In genomic region chr16:46883690-46884512, GRCh38 we compare ENCODE assay signal across 8 cellular contexts. TPM values are rescaled to one million over a fixed set of nuclear protein-coding genes. Genes with fewer than 3 reads are reported as not detected.
DNase-seq lines count a peak whose midpoint lies in the region; ATAC-seq and TF ChIP-seq lines count a peak whose summit lies in the region.

A gene with protein sequence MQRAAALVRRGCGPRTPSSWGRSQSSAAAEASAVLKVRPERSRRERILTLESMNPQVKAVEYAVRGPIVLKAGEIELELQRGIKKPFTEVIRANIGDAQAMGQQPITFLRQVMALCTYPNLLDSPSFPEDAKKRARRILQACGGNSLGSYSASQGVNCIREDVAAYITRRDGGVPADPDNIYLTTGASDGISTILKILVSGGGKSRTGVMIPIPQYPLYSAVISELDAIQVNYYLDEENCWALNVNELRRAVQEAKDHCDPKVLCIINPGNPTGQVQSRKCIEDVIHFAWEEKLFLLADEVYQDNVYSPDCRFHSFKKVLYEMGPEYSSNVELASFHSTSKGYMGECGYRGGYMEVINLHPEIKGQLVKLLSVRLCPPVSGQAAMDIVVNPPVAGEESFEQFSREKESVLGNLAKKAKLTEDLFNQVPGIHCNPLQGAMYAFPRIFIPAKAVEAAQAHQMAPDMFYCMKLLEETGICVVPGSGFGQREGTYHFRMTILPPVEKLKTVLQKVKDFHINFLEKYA (plus strand): TSS chr16:46884362. CDS start chr16:46884716, 354 bp downstream.

- H3K9me3 ChIP-seq in CD4-positive, CD25-positive, alpha-beta regulatory T cell (ENCODE audit: control insufficient read depth in 2 of 2, low read length in 2 of 2): no peaks in the 10 kb centered on the region
- no peaks in the 10 kb centered on the region for H3K9me3 ChIP-seq in right lobe of liver

- no peaks in the 10 kb centered on the region for H3K36me3 ChIP-seq in CD4-positive, CD25-positive, alpha-beta regulatory T cell (ENCODE audit: control insufficient read depth, insufficient read depth, low read length)
- no peaks in the 10 kb centered on the region for H3K36me3 ChIP-seq in right lobe of liver

- H3K4me1 Mint-ChIP-seq in CD4-positive, CD25-positive, alpha-beta regulatory T cell: peaks cover 5 to 20% (median 6%) of the 10 kb centered on the region in 4 donors
- H3K4me1 Mint-ChIP-seq in activated CD4-positive, alpha-beta memory T cell treated with anti-CD3 and anti-CD28 coated beads for 36 hours (ENCODE audit: low read depth): peaks cover 18% of the 10 kb centered on the region

- WGBS in right lobe of liver (ENCODE audit: insufficient coverage, low coverage, low lambda C conversion rate, missing lambda C conversion rate): 0% methylated on average over 10 of the region's 75 CpGs

- TF ChIP-seq CTCF in dorsolateral prefrontal cortex (IDR thresholded peaks at IDR 0.05 in 54 of 56, conservative IDR thresholded peaks at IDR 0.05 in 2 of 56; ENCODE audit: low read depth in 1 of 56, partially characterized antibody in 56 of 56) (peak in 49 of 56 donors; percentile 9 to 69 (median 48)), right lobe of liver (IDR thresholded peaks at IDR 0.05) (peak in 3 of 4 donors; percentile 13 to 43 (median 30))

- H3K27ac Mint-ChIP-seq in CD4-positive, CD25-positive, alpha-beta regulatory T cell: peak within 1 kb of the TSS in 2 of 3 donors; percentile 59 to 86
- H3K27ac Mint-ChIP-seq in activated CD4-positive, alpha-beta memory T cell treated with anti-CD3 and anti-CD28 coated beads for 36 hours: peak within 1 kb of the TSS; percentile 72

- POLR2A ChIA-PET in activated CD4-positive, alpha-beta memory T cell treated with anti-CD3 and anti-CD28 coated beads for 36 hours (lab: Charles Lee): interaction anchor here (0.7 to 2.1 kb wide), 6 partner anchors 21 to 194 kb away, joined by 3 to 9 read pairs (median 3); partner anchors contain the start of genes C16orf87, DNAJA2, ORC6 and VPS35

- CTCF ChIA-PET in activated CD4-positive, alpha-beta memory T cell treated with anti-CD3 and anti-CD28 coated beads for 36 hours (lab: Charles Lee): interaction anchor here (0.6 to 2.8 kb wide), 14 partner anchors 20 to 258 kb away, joined by 3 to 14 read pairs (median 4); partner anchors contain the start of genes DNAJA2 and ORC6

- peak within 1 kb of the TSS; percentile 87 to 93 (median 90) for H3K4me3 Mint-ChIP-seq in CD4-positive, CD25-positive, alpha-beta regulatory T cell
- H3K4me3 Mint-ChIP-seq in activated CD4-positive, alpha-beta memory T cell treated with anti-CD3 and anti-CD28 coated beads for 36 hours: peak within 1 kb of the TSS; percentile 73

- DNase-seq in CD4-positive, CD25-positive, alpha-beta regulatory T cell: peak; percentile 47 to 80 (median 53)
- DNase-seq in NCI-H748 (lab: John Stamatoyannopoulos, UW; ENCODE audit: unreplicated experiment): peak; percentile 97
- peak; percentile 88 for DNase-seq in activated CD4-positive, alpha-beta memory T cell treated with anti-CD3 and anti-CD28 coated beads for 36 hours
- DNase-seq in dorsolateral prefrontal cortex: peak; percentile 96 to 100 (median 98)
- DNase-seq in right lobe of liver: peak; percentile 100
- peak; percentile 82 for DNase-seq in stimulated activated CD4-positive, alpha-beta T cell treated with anti-CD3 and anti-CD28 coated beads, Interleukin-4, amount 100 ng/mL, for 24 hours

- H3K9me3 Mint-ChIP-seq in CD4-positive, CD25-positive, alpha-beta regulatory T cell: peaks cover 0 to 1% (median 0%) of the 10 kb centered on the region in 7 donors
- H3K9me3 Mint-ChIP-seq in activated CD4-positive, alpha-beta memory T cell treated with anti-CD3 and anti-CD28 coated beads for 36 hours: no peaks in the 10 kb centered on the region

- no peaks in the 10 kb centered on the region for H3K36me3 Mint-ChIP-seq in CD4-positive, CD25-positive, alpha-beta regulatory T cell
- H3K36me3 Mint-ChIP-seq in activated CD4-positive, alpha-beta memory T cell treated with anti-CD3 and anti-CD28 coated beads for 36 hours: peaks cover 5% of the 10 kb centered on the region

- H3K27me3 Mint-ChIP-seq in CD4-positive, CD25-positive, alpha-beta regulatory T cell: peaks cover 47% of the 10 kb centered on the region
- peaks cover 5% of the 10 kb centered on the region for H3K27me3 Mint-ChIP-seq in activated CD4-positive, alpha-beta memory T cell treated with anti-CD3 and anti-CD28 coated beads for 36 hours

- H3K4me1 ChIP-seq in CD4-positive, CD25-positive, alpha-beta regulatory T cell (ENCODE audit: control insufficient read depth, insufficient read depth, low read length, poor library complexity, severe bottlenecking): peaks cover 19% of the 10 kb centered on the region
- peaks cover 0 to 34% (median 5%) of the 10 kb centered on the region in 4 donors for H3K4me1 ChIP-seq in right lobe of liver

- H3K27ac ChIP-seq in CD4-positive, CD25-positive, alpha-beta regulatory T cell (ENCODE audit: insufficient read depth, low read length, poor library complexity, severe bottlenecking): no peak within 1 kb of the TSS
- H3K27ac ChIP-seq in dorsolateral prefrontal cortex: peak within 1 kb of the TSS; percentile 48 to 97 (median 90)
- peak within 1 kb of the TSS; percentile 78 to 98 (median 94) for H3K27ac ChIP-seq in right lobe of liver

- intact Hi-C loops in activated CD4-positive, alpha-beta memory T cell treated with anti-CD3 and anti-CD28 coated beads for 36 hours (cut with micrococcal nuclease): loop anchor here (1.0 to 5.0 kb wide), 5 partner anchors 22 to 578 kb away; partner anchors contain the start of genes C16orf87, ITFG1, ORC6 and PHKB
- intact Hi-C loops in dorsolateral prefrontal cortex (cut with DNase I): loop anchor here (1.0 to 2.0 kb wide), 2 partner anchors 24 to 25 kb away; no protein-coding TSS in a partner anchor
- intact Hi-C loops in right lobe of liver (cut with DNase I): no loop called here

- peak within 1 kb of the TSS; percentile 51 for H3K4me3 ChIP-seq in CD4-positive, CD25-positive, alpha-beta regulatory T cell (ENCODE audit: low read depth, low read length)
- H3K4me3 ChIP-seq in dorsolateral prefrontal cortex (peak within 1 kb of the TSS; percentile 61 to 98 (median 91)), right lobe of liver (peak within 1 kb of the TSS; percentile 77 to 99 (median 88))

- TF ChIP-seq POLR2A in right lobe of liver (IDR thresholded peaks at IDR 0.05): peak; percentile 88

- ATAC-seq in CD4-positive, CD25-positive, alpha-beta regulatory T cell (ENCODE audit: low read depth in 2 of 2): peak; percentile 88 to 91
- peak; percentile 97 for ATAC-seq in GM19372 (IDR thresholded peaks at IDR 0.05; ENCODE audit: low read depth, unreplicated experiment)
- peak; percentile 97 for ATAC-seq in HG03521 (IDR thresholded peaks at IDR 0.05; ENCODE audit: unreplicated experiment)
- ATAC-seq in right lobe of liver: peak; percentile 77 to 90 (median 88)

- peaks cover 2% of the 10 kb centered on the region for H3K27me3 ChIP-seq in CD4-positive, CD25-positive, alpha-beta regulatory T cell (ENCODE audit: control insufficient read depth, insufficient read depth, low read length)
- H3K27me3 ChIP-seq in dorsolateral prefrontal cortex (no peaks in the 10 kb centered on the region), right lobe of liver (no peaks in the 10 kb centered on the region)

RNA-seq across cellular contexts. Expression of the gene that starts here (rescaled TPM):
- 0.81 TPM for total RNA-seq in CD4-positive, CD25-positive, alpha-beta regulatory T cell
- polyA plus RNA-seq in CD4-positive, CD25-positive, alpha-beta regulatory T cell: under 1 TPM; 0.33 to 0.71 (median 0.37) TPM
- 10 to 100 TPM; 20.2 to 23.1 TPM for total RNA-seq in activated CD4-positive, alpha-beta memory T cell treated with anti-CD3 and anti-CD28 coated beads for 36 hours
- total RNA-seq in dorsolateral prefrontal cortex (100 to 1,000 TPM in 10 of 120 experiments, 10 to 100 TPM in 110; 45.9 to 230 (median 67.8) TPM), right lobe of liver (100 to 1,000 TPM in 2 of 6 experiments, 10 to 100 TPM in 4; 30.8 to 163 (median 92.0) TPM)

Comparison
In these comparisons a context has a peak if more than half of its experiments do, and no peak if none do; other contexts are left out.
1. RNA of the gene that starts here (total RNA-seq): 30.8 to 163 TPM in right lobe of liver, 45.9 to 230 TPM in dorsolateral prefrontal cortex and 20.2 to 23.1 TPM in activated CD4-positive, alpha-beta memory T cell treated with anti-CD3 and anti-CD28 coated beads for 36 hours; 0.81 TPM in CD4-positive, CD25-positive, alpha-beta regulatory T cell (single experiment); every median in the first group is over 10 times any median in the second.
2. Peak in DNase-seq, ATAC-seq and H3K4me3 ChIP-seq in CD4-positive, CD25-positive, alpha-beta regulatory T cell; RNA of the gene not detected or under 1 TPM.
3. intact Hi-C loops: an anchor here in activated CD4-positive, alpha-beta memory T cell treated with anti-CD3 and anti-CD28 coated beads for 36 hours (1.0 to 5.0 kb wide) and dorsolateral prefrontal cortex (1.0 to 2.0 kb wide); none called in right lobe of liver.
4. Peak in every context shown above with its lines, with median percentiles within 50 percentile points of each other: ATAC-seq, DNase-seq and H3K4me3 ChIP-seq.